Comparison of ENCODE assay signal across 10 cellular contexts in genomic region chr11:66409226-66409625, GRCh38. TPM values are rescaled to one million over a fixed set of nuclear protein-coding genes. Genes with fewer than 3 reads are reported as not detected.
DNase-seq lines count a peak whose midpoint lies in the region; ATAC-seq and TF ChIP-seq lines count a peak whose summit lies in the region.
"Had no signal": no experiment of that assay in that cellular context is flagged by ENCODE, and none has a peak within 500 bp of the region (broad histone marks: within the 10 kb centered on the region; RNA-seq: fewer than 3 reads in every experiment).

No MANE protein-coding gene starts in this region.

- H3K4me3 Mint-ChIP-seq in GM23338: peak overlapping the region; percentile 52; the same call in 2 of the 3 replicates

- H3K36me3 Mint-ChIP-seq in GM23338 (ENCODE audit: low read depth): peaks cover 2% of the 10 kb centered on the region; the same call in 1 of the 3 replicates
- H3K36me3 Mint-ChIP-seq: memory B cell had no signal

- peaks cover 21% of the 10 kb centered on the region for H3K4me1 ChIP-seq in GM23338 (ENCODE audit: insufficient read depth)
- peaks cover 36% of the 10 kb centered on the region for H3K4me1 ChIP-seq in SJSA1 (replicated peaks)
- H3K4me1 ChIP-seq in iPS-20b (ENCODE audit: insufficient read depth, low read length): peaks cover 18% of the 10 kb centered on the region
- peaks cover 49% of the 10 kb centered on the region for H3K4me1 ChIP-seq in stomach smooth muscle (ENCODE audit: control insufficient read depth, insufficient read depth, low read length)
- no peaks in the 10 kb centered on the region for H3K4me1 ChIP-seq in PC-9 (replicated peaks; ENCODE audit: insufficient read depth)

- intact Hi-C loops in PC-9 (cut with micrococcal nuclease; ENCODE audit: unreplicated experiment): loop anchor here (2.0 to 5.0 kb wide), 2 partner anchors 426 to 908 kb away; no protein-coding TSS in a partner anchor

- no peak for DNase-seq in GM23338 (ENCODE audit: low spot score)
- DNase-seq in SJSA1 (ENCODE audit: low read depth in 1 of 2, low spot score in 2 of 2): peak in 1 of 2 experiments; percentile 62
- DNase-seq in globus pallidus (ENCODE audit: low spot score): no peak
- DNase-seq in PC-9: no peak
- no peak for DNase-seq in cortex of kidney (lab: John Stamatoyannopoulos, UW)
- no peak for DNase-seq in kidney tubule cell (ENCODE audit: low spot score)

- H3K9me2 ChIP-seq in GM23338 (ENCODE audit: insufficient read depth): no peaks in the 10 kb centered on the region
- H3K9me2 ChIP-seq in PC-9 (ENCODE audit: insufficient read depth): no peaks in the 10 kb centered on the region

- H3K4me1 Mint-ChIP-seq in GM23338: peaks cover 27% of the 10 kb centered on the region

- H3K4me2 ChIP-seq in GM23338 (peak overlapping the region; percentile 80), PC-9 (no peak overlapping the region)

- TF ChIP-seq CTCF in GM23338 (conservative IDR thresholded peaks at IDR 0.05; ENCODE audit: low read depth in 2 of 2): no peak
- TF ChIP-seq CTCF in PC-9 (conservative IDR thresholded peaks at IDR 0.05): no peak

- CTCF ChIA-PET in PC-9 (lab: Charles Lee): interaction anchor here (0.6 to 1.9 kb wide), 3 partner anchors 20 to 97 kb away, joined by 4 to 7 read pairs (median 5); no protein-coding TSS in a partner anchor

- POLR2A ChIA-PET in PC-9 (lab: Charles Lee; ENCODE audit: unreplicated experiment): no interaction called here

- peaks cover 3% of the 10 kb centered on the region for H3K27me3 Mint-ChIP-seq in GM23338 (ENCODE audit: insufficient read depth, low read depth, poor library complexity)

- no peaks in the 10 kb centered on the region for H4K20me1 ChIP-seq in GM23338 (replicated peaks; ENCODE audit: insufficient read depth)
- H4K20me1 ChIP-seq in PC-9 (ENCODE audit: insufficient read depth): peaks cover 3% of the 10 kb centered on the region; the same call in 1 of the 2 replicates

- no peak overlapping the region for H3K27ac Mint-ChIP-seq in GM23338
- H3K27ac Mint-ChIP-seq: memory B cell had no signal

- no TSS peak for BruUV-seq in PC-9 (replicated peaks; lab: Mats Ljungman, UMichigan)

- no peaks in the 10 kb centered on the region for H3K9me3 ChIP-seq in SJSA1 (replicated peaks)
- H3K9me3 ChIP-seq in iPS-20b (ENCODE audit: insufficient read depth, low read depth, low read length): no peaks in the 10 kb centered on the region
- H3K9me3 ChIP-seq in stomach smooth muscle (ENCODE audit: control insufficient read depth in 2 of 2, low read length in 2 of 2): no peaks in the 10 kb centered on the region
- no peaks in the 10 kb centered on the region for H3K9me3 ChIP-seq in PC-9 (ENCODE audit: insufficient read depth, low read depth)

- H3K79me2 ChIP-seq in GM23338 (replicated peaks; ENCODE audit: insufficient read depth) (peaks cover 9% of the 10 kb centered on the region; the same call in 1 of the 2 replicates), PC-9 (ENCODE audit: low read depth) (no peaks in the 10 kb centered on the region)

- H3K36me3 ChIP-seq in GM23338 (ENCODE audit: insufficient read depth) (no peaks in the 10 kb centered on the region), SJSA1 (no peaks in the 10 kb centered on the region), iPS-20b (ENCODE audit: insufficient read depth, low read depth, low read length) (no peaks in the 10 kb centered on the region; the same call in 1 of the 2 replicates), stomach smooth muscle (ENCODE audit: control insufficient read depth in 2 of 2, insufficient read depth in 2 of 2, low read length in 2 of 2) (peaks cover 0 to 3% of the 10 kb centered on the region in 2 donors), PC-9 (ENCODE audit: low read depth) (no peaks in the 10 kb centered on the region)

- no peaks in the 10 kb centered on the region for H3K27me3 ChIP-seq in GM23338 (ENCODE audit: insufficient read depth)
- peaks cover 14% of the 10 kb centered on the region for H3K27me3 ChIP-seq in SJSA1 (replicated peaks)
- peaks cover 20% of the 10 kb centered on the region for H3K27me3 ChIP-seq in iPS-20b (ENCODE audit: insufficient read depth, low read length)
- no peaks in the 10 kb centered on the region for H3K27me3 ChIP-seq in stomach smooth muscle (ENCODE audit: control insufficient read depth in 1 of 2, insufficient read depth in 2 of 2, low read length in 2 of 2)
- H3K27me3 ChIP-seq in PC-9 (ENCODE audit: insufficient read depth, low read depth): peaks cover 88% of the 10 kb centered on the region

- H3K9ac ChIP-seq in iPS-20b (ENCODE audit: low read depth, low read length) (peak overlapping the region; percentile 85; the same call in 1 of the 2 replicates), stomach smooth muscle (ENCODE audit: low read length in 2 of 2) (peak overlapping the region; percentile 74 to 76)

- 0 out of 2 replicates have a peak overlapping the region, but pooled peaks have one; percentile 85 for H2AFZ ChIP-seq in GM23338
- H2AFZ ChIP-seq in PC-9: no peak overlapping the region

- peaks cover 18% of the 10 kb centered on the region for H3F3A ChIP-seq in GM23338 (replicated peaks; ENCODE audit: low read depth)
- H3F3A ChIP-seq in PC-9 (ENCODE audit: insufficient read depth, low read depth): no peaks in the 10 kb centered on the region

- H3K4me3 ChIP-seq in GM23338 (peak overlapping the region; percentile 70), SJSA1 (peak overlapping the region; percentile 40), iPS-20b (ENCODE audit: low read length) (peak overlapping the region; percentile 74; the same call in 1 of the 2 replicates), stomach smooth muscle (ENCODE audit: low read length in 2 of 2) (peak overlapping the region; percentile 66 to 76), PC-9 (no peak overlapping the region)

- H3K27ac ChIP-seq in GM23338 (ENCODE audit: low read depth) (peak overlapping the region; percentile 59; the same call in 1 of the 2 replicates), SJSA1 (peak overlapping the region; percentile 27; the same call in 1 of the 2 replicates), iPS-20b (ENCODE audit: low read length) (peak overlapping the region; percentile 72), stomach smooth muscle (ENCODE audit: low read length) (peak overlapping the region; percentile 92), PC-9 (no peak overlapping the region)

- no peak; the same call in 2 of the 3 replicates for ATAC-seq in GM23338

- H3K9me3 Mint-ChIP-seq in GM23338: no peaks in the 10 kb centered on the region
- H3K9me3 Mint-ChIP-seq: memory B cell had no signal

TF ChIP-seq in GM23338, 12 proteins besides CTCF, POLR2A, EP300 and RAD21 (continues in another document):
- TF ChIP-seq ETS1 (IDR thresholded peaks at IDR 0.05) (no peak), EZH2phosphoT487 (IDR thresholded peaks at IDR 0.05; ENCODE audit: unreplicated experiment) (no peak), POLR2AphosphoS5 (IDR thresholded peaks at IDR 0.05; ENCODE audit: low read depth) (no peak), EZH2 (IDR thresholded peaks at IDR 0.05; ENCODE audit: low read depth, unreplicated experiment) (no peak), CREB1 (CRISPR knock-in tag; IDR thresholded peaks at IDR 0.05; ENCODE audit: low read depth) (no peak), ZNF114 (CRISPR knock-in tag; IDR thresholded peaks at IDR 0.05) (no peak), ZNF331 (CRISPR knock-in tag; IDR thresholded peaks at IDR 0.05; ENCODE audit: low read depth) (no peak)

RNA-seq across cellular contexts. Expression of gene NPAS4, which starts 11.6 kb away (rescaled TPM):
- total RNA-seq in GM23338 (2014; rRNA removed; shearing (Covaris generic)): 0.35 and 0.97 TPM in 2 replicates
- 0.66 and 0.71 TPM in 2 replicates for polyA plus RNA-seq in GM23338 (2016; fragmentation: Nextera tagmentation; extraction: Ambion mirVana)
- total RNA-seq in SJSA1 (2014; rRNA removed; shearing (Covaris generic)): 1.3 and 2.2 TPM in 2 replicates
- total RNA-seq in PC-9 (2021): not detected in 2 replicates
- total RNA-seq: SK-MEL-5 had no signal

RNA-seq across cellular contexts. Expression of gene MRPL11, which starts 29.4 kb away (rescaled TPM):
- total RNA-seq in GM23338 (2014; rRNA removed; shearing (Covaris generic)): 139 and 234 TPM in 2 replicates
- 236 and 237 TPM in 2 replicates for polyA plus RNA-seq in GM23338 (2016; fragmentation: Nextera tagmentation; extraction: Ambion mirVana)
- total RNA-seq in SJSA1 (2014; rRNA removed; shearing (Covaris generic)): 186 and 201 TPM in 2 replicates
- 138 and 140 TPM in 2 replicates for total RNA-seq in PC-9 (2021)

RNA-seq across cellular contexts. Expression of gene SLC29A2, which starts 37.7 kb away (rescaled TPM):
- 26.3 and 31.1 TPM in 2 replicates for total RNA-seq in GM23338 (2014; rRNA removed; shearing (Covaris generic))
- polyA plus RNA-seq in GM23338 (2016; fragmentation: Nextera tagmentation; extraction: Ambion mirVana): 26.0 TPM in 2 replicates
- not detected in 2 replicates for total RNA-seq in SJSA1 (2014; rRNA removed; shearing (Covaris generic))
- 28.9 and 36.1 TPM in 2 replicates for total RNA-seq in PC-9 (2021)

RNA-seq across cellular contexts. Expression of gene PELI3, which starts 57.5 kb away (rescaled TPM):
- total RNA-seq in GM23338 (2014; rRNA removed; shearing (Covaris generic)): 8.5 and 9.1 TPM in 2 replicates
- polyA plus RNA-seq in GM23338 (2016; fragmentation: Nextera tagmentation; extraction: Ambion mirVana): 2.2 and 2.8 TPM in 2 replicates
- 7.0 and 11.1 TPM in 2 replicates for total RNA-seq in SJSA1 (2014; rRNA removed; shearing (Covaris generic))
- 14.0 and 18.0 TPM in 2 replicates for total RNA-seq in PC-9 (2021)

Comparison
In these comparisons a context has a peak if more than half of its experiments do, and no peak if none do; other contexts are left out.
1. RNA of gene SLC29A2, which starts 37.7 kb away (total RNA-seq): 28.9 to 36.1 TPM in PC-9 and 26.3 to 31.1 TPM in GM23338; not detected in SJSA1; every median in the first group is over 10 times any median in the second.